19 cellular contexts compared by ENCODE assay signal in the genomic region with DNA sequence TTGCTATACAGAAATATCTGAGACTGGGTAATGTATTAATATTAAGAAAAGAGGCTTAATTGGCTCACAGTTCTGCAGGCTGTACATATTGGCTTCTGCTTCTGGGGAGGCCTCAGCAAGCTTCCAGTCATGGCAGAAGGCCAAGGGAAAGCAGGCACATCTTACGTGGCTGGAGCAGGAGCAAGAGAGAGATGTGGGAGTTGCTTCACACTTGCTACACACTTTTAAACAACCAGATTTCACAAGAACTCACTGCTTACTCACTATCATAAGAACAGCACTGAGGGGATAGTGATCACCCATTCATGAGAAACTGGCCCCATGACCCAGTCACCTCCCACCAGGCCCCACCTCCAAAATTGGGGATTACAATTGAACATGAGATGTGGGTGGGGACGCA. TPM values are rescaled to one million over a fixed set of nuclear protein-coding genes. Genes with fewer than 3 reads are reported as not detected.
A peak's percentile ranks its signal among the peaks of the same experiment; 100 is the strongest.
DNase-seq lines count a peak whose midpoint lies in the region; ATAC-seq, FAIRE-seq and TF ChIP-seq lines count a peak whose summit lies in the region.
"Had no signal": no experiment of that assay in that cellular context is flagged by ENCODE, and none has a peak within 500 bp of the region (broad histone marks: within the 10 kb centered on the region; RNA-seq: fewer than 3 reads in every experiment).

No MANE protein-coding gene starts in this region.

- no peak overlapping the region for H2AFZ ChIP-seq in K562 (ENCODE audit: low read depth, low read length)

- H3K36me3 ChIP-seq in K562 (ENCODE audit: control insufficient read depth, insufficient read depth, low read length) = no peaks in the 10 kb centered on the region
- H3K36me3 ChIP-seq: BE2C had no signal

- no peaks in the 10 kb centered on the region for H3K9me1 ChIP-seq in K562 (ENCODE audit: control insufficient read depth, insufficient read depth, low read length)

- intact Hi-C loops in natural killer cell (cut with micrococcal nuclease) = no loop called here
- intact Hi-C loops in K562 (cut with micrococcal nuclease) = no loop called here

- ATAC-seq in natural killer cell (no peak), K562 (no peak), HG02610 (IDR thresholded peaks at IDR 0.05; ENCODE audit: unreplicated experiment) (no peak)
- ATAC-seq in natural killer cell treated with Interleukin-12 subunit alpha and Interleukin-12 subunit beta and Interleukin-15 and Interleukin-18, amount 100 ng/mL, for 72 hours = no peak
- ATAC-seq: A549 had no signal

- no peaks in the 10 kb centered on the region for H3K36me3 Mint-ChIP-seq in natural killer cell
- H3K36me3 Mint-ChIP-seq in natural killer cell treated with Interleukin-12 subunit alpha and Interleukin-12 subunit beta and Interleukin-15 and Interleukin-18, amount 100 ng/mL, for 72 hours = peaks cover 7% of the 10 kb centered on the region

- TF ChIP-seq CTCF in natural killer cell (IDR thresholded peaks at IDR 0.05) (no peak), K562 (IDR thresholded peaks at IDR 0.05 in 2 of 3, conservative IDR thresholded peaks at IDR 0.05 in 1 of 3; ENCODE audit: insufficient read depth in 2 of 3, low read depth in 1 of 3, low read length in 3 of 3) (no peak), fibroblast of pulmonary artery (IDR thresholded peaks at IDR 0.05; ENCODE audit: low read length, missing control alignments) (no peak)

- no peaks in the 10 kb centered on the region for H4K20me1 ChIP-seq in K562 (replicated peaks; ENCODE audit: control insufficient read depth, insufficient read depth, low read length)

- TF ChIP-seq RAD21 in K562 (CRISPR knock-in tag; conservative IDR thresholded peaks at IDR 0.05 in 1 of 2, IDR thresholded peaks at IDR 0.05 in 1 of 2) = no peak

- TF ChIP-seq EP300 in K562 (IDR thresholded peaks at IDR 0.05; ENCODE audit: low read length) = no peak

- peaks cover 75 to 77% of the 10 kb centered on the region in 2 donors for H3K4me1 Mint-ChIP-seq in natural killer cell
- H3K4me1 Mint-ChIP-seq in natural killer cell treated with Interleukin-12 subunit alpha and Interleukin-12 subunit beta and Interleukin-15 and Interleukin-18, amount 100 ng/mL, for 72 hours (ENCODE audit: low read depth in 2 of 2) = peaks cover 53 to 54% of the 10 kb centered on the region in 2 donors

- no peak overlapping the region for H3K27ac ChIP-seq in K562 (ENCODE audit: extremely low read depth, low read depth, low read length)
- H3K27ac ChIP-seq: A549 had no signal

- H3K9ac ChIP-seq in K562 (ENCODE audit: insufficient read depth in 1 of 2, low read depth in 2 of 2, low read length in 2 of 2) = no peak overlapping the region

- BruUV-seq in K562 (replicated peaks; lab: Mats Ljungman, UMichigan) = no TSS peak

- H3K27me3 ChIP-seq in K562 (ENCODE audit: control insufficient read depth in 2 of 2, insufficient read depth in 2 of 2, low read length in 2 of 2) = no peaks in the 10 kb centered on the region
- H3K27me3 ChIP-seq: BE2C had no signal

- H3K4me3 ChIP-seq in K562 (no peak overlapping the region), fibroblast of pulmonary artery (replicated peaks; ENCODE audit: low read depth, low read length) (no peak overlapping the region)
- H3K4me3 ChIP-seq: A549 had no signal

- no peak for TF ChIP-seq POLR2A in K562 (conservative IDR thresholded peaks at IDR 0.05)

- FAIRE-seq in K562 (lab: Jason Lieb, UNC) = no peak
- FAIRE-seq: A549, RCC 7860 had no signal

- no peaks in the 10 kb centered on the region for H3K9me3 Mint-ChIP-seq in natural killer cell
- no peaks in the 10 kb centered on the region for H3K9me3 Mint-ChIP-seq in natural killer cell treated with Interleukin-12 subunit alpha and Interleukin-12 subunit beta and Interleukin-15 and Interleukin-18, amount 100 ng/mL, for 72 hours

- DNase-seq in natural killer cell (no peak), K562 (ENCODE audit: extremely low read depth in 1 of 4, low spot score in 3 of 4) (no peak), fibroblast of pulmonary artery (ENCODE audit: low read depth) (peak; percentile 51), DMS53 (lab: John Stamatoyannopoulos, UW) (no peak), islet precursor cell (no peak)
- no peak for DNase-seq in natural killer cell treated with Interleukin-12 subunit alpha and Interleukin-12 subunit beta and Interleukin-15 and Interleukin-18, amount 100 ng/mL, for 72 hours (ENCODE audit: low spot score)
- DNase-seq in activated CD4-positive, alpha-beta T cell treated with anti-CD3 and anti-CD28 coated beads, Interleukin-2, amount 50 U/mL, for 4 hours = no peak
- DNase-seq: BE2C; CD4-positive, CD25-positive, alpha-beta regulatory T cell; DMS79; MM.1S; NCI-H1694; NCI-H2081; NCI-H2171; NCI-H524 treated with DMSO at 0.1 percent for 48 hours; OCI-M1 had no signal

- in situ Hi-C loops in K562 (cut with MboI) = no loop called here

- H3K4me3 Mint-ChIP-seq in natural killer cell = no peak overlapping the region
- no peak overlapping the region for H3K4me3 Mint-ChIP-seq in natural killer cell treated with Interleukin-12 subunit alpha and Interleukin-12 subunit beta and Interleukin-15 and Interleukin-18, amount 100 ng/mL, for 72 hours
- H3K4me3 Mint-ChIP-seq: CD4-positive, CD25-positive, alpha-beta regulatory T cell had no signal

- CTCF ChIA-PET in K562 (lab: Yijun Ruan, JAX; ENCODE audit: low intra/inter-chr PET ratio) = no interaction called here

- peaks cover 0 to 13% of the 10 kb centered on the region in 2 experiments; a peak in 3 of 5 replicates for H3K4me1 ChIP-seq in K562 (replicated peaks in 1 of 2; ENCODE audit: control insufficient read depth in 2 of 2, insufficient read depth in 2 of 2, low read length in 2 of 2)
- H3K4me1 ChIP-seq: A549 had no signal

- POLR2A ChIA-PET in K562 (lab: Yijun Ruan, JAX) = no interaction called here

- no peak overlapping the region for H3K4me2 ChIP-seq in K562 (ENCODE audit: insufficient read depth, low read length)
- H3K4me2 ChIP-seq: A549 had no signal

- no peaks in the 10 kb centered on the region for H3K79me2 ChIP-seq in K562 (ENCODE audit: control insufficient read depth, insufficient read depth, low read length)

- no peaks in the 10 kb centered on the region for H3K27me3 Mint-ChIP-seq in natural killer cell (ENCODE audit: low read depth in 2 of 2)
- no peaks in the 10 kb centered on the region for H3K27me3 Mint-ChIP-seq in natural killer cell treated with Interleukin-12 subunit alpha and Interleukin-12 subunit beta and Interleukin-15 and Interleukin-18, amount 100 ng/mL, for 72 hours
- H3K27me3 Mint-ChIP-seq: CD4-positive, CD25-positive, alpha-beta regulatory T cell had no signal

- peak overlapping the region; percentile 28 to 35 for H3K27ac Mint-ChIP-seq in natural killer cell
- no peak overlapping the region for H3K27ac Mint-ChIP-seq in natural killer cell treated with Interleukin-12 subunit alpha and Interleukin-12 subunit beta and Interleukin-15 and Interleukin-18, amount 100 ng/mL, for 72 hours

- H3K9me3 ChIP-seq in K562 (replicated peaks; ENCODE audit: control insufficient read depth, insufficient read depth, low read depth, low read length) = no peaks in the 10 kb centered on the region
- H3K9me3 ChIP-seq: A549, BE2C had no signal

- WGBS in K562 (ENCODE audit: insufficient coverage, low coverage, missing lambda C conversion rate) = 86% methylated on average over 2 of the region's 2 CpGs

TF ChIP-seq in K562, 482 proteins besides CTCF, POLR2A, EP300 and RAD21 (continues in another document):
- TF ChIP-seq ZNF449 (CRISPR knock-in tag; IDR thresholded peaks at IDR 0.05) (no peak), GABPB2 (CRISPR knock-in tag; conservative IDR thresholded peaks at IDR 0.05) (no peak), ZFP30 (CRISPR knock-in tag; IDR thresholded peaks at IDR 0.05; ENCODE audit: borderline replicate concordance) (no peak), MYBL2 (IDR thresholded peaks at IDR 0.05; ENCODE audit: low read depth) (no peak), MYBL2 (CRISPR knock-in tag; IDR thresholded peaks at IDR 0.05; ENCODE audit: borderline replicate concordance) (no peak), ZNF316 (IDR thresholded peaks at IDR 0.05) (peak; percentile 17; the same call in 1 of the 2 replicates)

RNA-seq across cellular contexts. Expression of gene MAPRE2, which starts 50.6 kb away (rescaled TPM):
- total RNA-seq in natural killer cell (100 to 1,000 TPM; 159 to 283 (median 207) TPM), K562 (2014; rRNA removed) (32.3 and 61.1 TPM in 2 replicates), K562 (2014; rRNA removed; fragmentation: Illumina TruSeq; extraction: Trizol) (35.1 and 38.1 TPM in 2 replicates), K562 (2015; rRNA removed; fragmentation: Illumina TruSeq; extraction: Trizol) (31.1 and 32.6 TPM in 2 replicates), K562 (2021) (46.6 and 47.5 TPM in 2 replicates)
- total RNA-seq in natural killer cell treated with Interleukin-12 subunit alpha and Interleukin-12 subunit beta and Interleukin-15 and Interleukin-18, amount 100 ng/mL, for 72 hours = 10 to 100 TPM; 32.8 to 44.4 TPM
- total RNA-seq in K562 (2011; cell fraction: chromatin; rRNA removed; ENCODE audit: low replicate concordance) = 23.1 and 46.8 TPM in 2 replicates
- 19.0 and 23.3 TPM in 2 replicates for total RNA-seq in K562 (2011; cell fraction: nucleolus; rRNA removed)
- 37.7 and 47.7 TPM in 2 replicates for total RNA-seq in K562 (2011; cell fraction: nucleoplasm; rRNA removed)
- polyA plus RNA-seq in K562 (2011; rRNA removed) (56.0 and 66.5 TPM in 2 replicates), K562 (2014; fragmentation: Illumina TruSeq; extraction: Trizol) (50.7 and 70.7 TPM in 2 replicates), K562 (2014; fragmentation: Nextera tagmentation; extraction: Ambion mirVana) (10 to 100 TPM; 33.6 to 40.7 TPM), K562 (2014; rRNA removed) (49.6 and 55.1 TPM in 2 replicates)
- polyA plus RNA-seq in K562 (2011; cell fraction: cytosol; rRNA removed) = 38.4 and 50.6 TPM in 2 replicates
- 26.1 and 32.9 TPM in 2 replicates for polyA plus RNA-seq in K562 (2011; cell fraction: nucleus; rRNA removed)
- polyA plus RNA-seq in K562 (2012) = 36.3 and 50.2 TPM in 2 replicates
- 72.7 and 74.0 TPM in 2 replicates for polyA minus RNA-seq in K562 (2011; rRNA and poly(A)+ RNA removed)
- polyA minus RNA-seq in K562 (2011; cell fraction: cytosol; rRNA and poly(A)+ RNA removed) = 32.1 and 37.0 TPM in 2 replicates
- 24.8 and 45.2 TPM in 2 replicates for polyA minus RNA-seq in K562 (2011; cell fraction: nucleus; rRNA and poly(A)+ RNA removed)

Comparison
In these comparisons a context has a peak if more than half of its experiments do, and no peak if none do; other contexts are left out.
1. H3K27ac Mint-ChIP-seq: peak in natural killer cell (2 of 2); none in natural killer cell treated with Interleukin-12 subunit alpha and Interleukin-12 subunit beta and Interleukin-15 and Interleukin-18, amount 100 ng/mL, for 72 hours (0 of 2).